Comparison of ENCODE assay signal across 8 cellular contexts in the genomic region with DNA sequence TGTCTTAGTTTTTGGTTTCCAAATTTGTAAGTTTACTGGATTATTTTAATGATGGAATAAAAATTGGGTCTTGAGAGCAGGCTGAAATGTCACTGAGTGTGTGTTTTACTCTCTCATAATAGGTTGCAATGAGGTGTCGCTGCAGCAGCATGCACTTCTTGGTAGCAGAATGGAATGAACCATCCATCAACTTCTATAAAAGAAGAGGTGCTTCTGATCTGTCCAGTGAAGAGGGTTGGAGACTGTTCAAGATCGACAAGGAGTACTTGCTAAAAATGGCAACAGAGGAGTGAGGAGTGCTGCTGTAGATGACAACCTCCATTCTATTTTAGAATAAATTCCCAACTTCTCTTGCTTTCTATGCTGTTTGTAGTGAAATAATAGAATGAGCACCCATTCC. TPM values are rescaled to one million over a fixed set of nuclear protein-coding genes. Genes with fewer than 3 reads are reported as not detected.
A peak's percentile ranks its signal among the peaks of the same experiment; 100 is the strongest.
DNase-seq lines count a peak whose midpoint lies in the region; ATAC-seq, FAIRE-seq and TF ChIP-seq lines count a peak whose summit lies in the region.

No MANE protein-coding gene starts in this region.

- no peaks in the 10 kb centered on the region for H3K27me3 Mint-ChIP-seq in activated CD4-positive, alpha-beta T cell treated with anti-CD3 and anti-CD28 coated beads for 36 hours
- no peaks in the 10 kb centered on the region for H3K27me3 Mint-ChIP-seq in astrocyte (ENCODE audit: low read depth, unreplicated experiment)

- H3K9ac ChIP-seq in astrocyte (ENCODE audit: low read length), result peak overlapping the region; percentile 94
- H3K9ac ChIP-seq in kidney (ENCODE audit: low read length in 2 of 2), result peak overlapping the region; percentile 3 to 87
- no peak overlapping the region for H3K9ac ChIP-seq in subcutaneous abdominal adipose tissue (ENCODE audit: low read length in 5 of 5)

- no peak for TF ChIP-seq CTCF in astrocyte (IDR thresholded peaks at IDR 0.05; ENCODE audit: insufficient read depth, low read depth, low read length)
- TF ChIP-seq CTCF in kidney (IDR thresholded peaks at IDR 0.05; ENCODE audit: borderline replicate concordance, extremely low read depth, insufficient read depth), result no peak

- peaks cover 4% of the 10 kb centered on the region for H3K4me1 ChIP-seq in astrocyte (ENCODE audit: insufficient read depth, low read length)
- H3K4me1 ChIP-seq in kidney (ENCODE audit: control insufficient read depth in 1 of 2, insufficient read depth in 1 of 2, low read depth in 1 of 2, low read length in 2 of 2), result peaks cover 0 to 5% of the 10 kb centered on the region in 2 donors
- peaks cover 7 to 16% (median 11%) of the 10 kb centered on the region in 5 donors for H3K4me1 ChIP-seq in subcutaneous abdominal adipose tissue (ENCODE audit: control insufficient read depth in 5 of 5, insufficient read depth in 5 of 5, low read length in 5 of 5)

- peaks cover 30% of the 10 kb centered on the region for H3K36me3 Mint-ChIP-seq in activated CD4-positive, alpha-beta T cell treated with anti-CD3 and anti-CD28 coated beads for 36 hours (ENCODE audit: low read depth)
- H3K36me3 Mint-ChIP-seq in astrocyte (ENCODE audit: low read depth, unreplicated experiment), result peaks cover 2% of the 10 kb centered on the region

- H3K4me3 Mint-ChIP-seq in activated CD4-positive, alpha-beta T cell treated with anti-CD3 and anti-CD28 coated beads for 36 hours, result peak overlapping the region; percentile 92
- H3K4me3 Mint-ChIP-seq in astrocyte (ENCODE audit: unreplicated experiment), result peak overlapping the region; percentile 92

- peak overlapping the region; percentile 81 for H3K4me2 ChIP-seq in astrocyte (ENCODE audit: low read length)

- no peaks in the 10 kb centered on the region for H3K9me3 Mint-ChIP-seq in activated CD4-positive, alpha-beta T cell treated with anti-CD3 and anti-CD28 coated beads for 36 hours (ENCODE audit: low read depth)
- peaks cover 2% of the 10 kb centered on the region for H3K9me3 Mint-ChIP-seq in astrocyte (ENCODE audit: unreplicated experiment)

- H3K27ac ChIP-seq in astrocyte (ENCODE audit: low read depth, low read length) (no peak overlapping the region), kidney (ENCODE audit: low read depth in 2 of 2, low read length in 2 of 2) (peak overlapping the region; percentile 57 to 88), subcutaneous abdominal adipose tissue (ENCODE audit: low read depth, low read length) (peak overlapping the region; percentile 92)

- CTCF ChIA-PET in activated CD4-positive, alpha-beta T cell treated with anti-CD3 and anti-CD28 coated beads for 36 hours (lab: Charles Lee), result no interaction called here

- FAIRE-seq in astrocyte (lab: Jason Lieb, UNC) (no peak), kidney (lab: Jason Lieb, UNC) (no peak)

- intact Hi-C loops in activated CD4-positive, alpha-beta T cell treated with anti-CD3 and anti-CD28 coated beads for 36 hours (cut with DNase I, micrococcal nuclease), result loop anchor here in 1 of 2 experiments (10.0 kb wide), 2 partner anchors 369 to 699 kb away; no protein-coding TSS in a partner anchor
- intact Hi-C loops in kidney (cut with DNase I), result loop anchor here (10.0 kb wide), 1 partner anchor 119 kb away; a partner anchor contains a TSS

- no peak overlapping the region for H2AFZ ChIP-seq in astrocyte (ENCODE audit: low read depth, low read length)

- peaks cover 22% of the 10 kb centered on the region for H3K79me2 ChIP-seq in astrocyte (ENCODE audit: insufficient read depth, low read length)

- peak overlapping the region; percentile 73 for H3K4me3 ChIP-seq in astrocyte (ENCODE audit: insufficient read depth, low read depth, low read length)
- peak overlapping the region; percentile 93 to 94 for H3K4me3 ChIP-seq in kidney (ENCODE audit: low read length in 2 of 2)
- peak overlapping the region; percentile 37 to 96 (median 88) for H3K4me3 ChIP-seq in subcutaneous abdominal adipose tissue (ENCODE audit: low read depth in 1 of 5, low read length in 5 of 5)

- H3K9me3 ChIP-seq in astrocyte (ENCODE audit: insufficient read depth, low read depth, low read length) (no peaks in the 10 kb centered on the region), kidney (ENCODE audit: control insufficient read depth in 1 of 2, low read length in 2 of 2) (no peaks in the 10 kb centered on the region), subcutaneous abdominal adipose tissue (ENCODE audit: control insufficient read depth in 5 of 5, low read length in 5 of 5) (no peaks in the 10 kb centered on the region)

- H3K36me3 ChIP-seq in astrocyte (ENCODE audit: insufficient read depth, low read length) (peaks cover 6% of the 10 kb centered on the region), kidney (ENCODE audit: control insufficient read depth in 1 of 2, insufficient read depth in 2 of 2, low read length in 2 of 2) (peaks cover 0 to 20% of the 10 kb centered on the region in 2 donors), subcutaneous abdominal adipose tissue (ENCODE audit: control insufficient read depth in 5 of 5, insufficient read depth in 5 of 5, low read length in 5 of 5) (peaks cover 0 to 14% (median 7%) of the 10 kb centered on the region in 5 donors)

- no peak for ATAC-seq in activated CD4-positive, alpha-beta T cell treated with anti-CD3 and anti-CD28 coated beads for 36 hours
- ATAC-seq in HG03378 (IDR thresholded peaks at IDR 0.05; ENCODE audit: unreplicated experiment), result no peak

- POLR2A ChIA-PET in activated CD4-positive, alpha-beta T cell treated with anti-CD3 and anti-CD28 coated beads for 36 hours (lab: Charles Lee), result no interaction called here

- H4K20me1 ChIP-seq in astrocyte (ENCODE audit: insufficient read depth, low read length), result peaks cover 22% of the 10 kb centered on the region

- no peak for DNase-seq in activated CD4-positive, alpha-beta T cell treated with anti-CD3 and anti-CD28 coated beads for 36 hours
- no peak for DNase-seq in activated CD4-positive, alpha-beta T cell treated with anti-CD3 and anti-CD28 coated beads, Interleukin-2, amount 50 U/mL, for 4 hours
- DNase-seq in astrocyte (ENCODE audit: low read depth) (no peak), kidney (no peak), NCI-H1930 (lab: John Stamatoyannopoulos, UW) (no peak), NCI-H187 (lab: John Stamatoyannopoulos, UW) (no peak)

- H3K27me3 ChIP-seq in astrocyte (ENCODE audit: insufficient read depth, low read length), result no peaks in the 10 kb centered on the region
- peaks cover 0 to 11% (median 0%) of the 10 kb centered on the region in 5 donors for H3K27me3 ChIP-seq in subcutaneous abdominal adipose tissue (ENCODE audit: control insufficient read depth in 5 of 5, insufficient read depth in 4 of 5, low read length in 5 of 5)

- peaks cover 25% of the 10 kb centered on the region for H3K4me1 Mint-ChIP-seq in activated CD4-positive, alpha-beta T cell treated with anti-CD3 and anti-CD28 coated beads for 36 hours
- peaks cover 7% of the 10 kb centered on the region for H3K4me1 Mint-ChIP-seq in astrocyte (ENCODE audit: low read depth, unreplicated experiment)

- H3K27ac Mint-ChIP-seq in activated CD4-positive, alpha-beta T cell treated with anti-CD3 and anti-CD28 coated beads for 36 hours, result peak overlapping the region; percentile 97
- H3K27ac Mint-ChIP-seq in astrocyte (ENCODE audit: unreplicated experiment), result peak overlapping the region; percentile 47

RNA-seq across cellular contexts. Expression of a gene that starts 2.6 kb away (rescaled TPM):
- total RNA-seq in activated CD4-positive, alpha-beta T cell treated with anti-CD3 and anti-CD28 coated beads for 36 hours, result 100 to 1,000 TPM; 148 to 166 TPM
- total RNA-seq in astrocyte (202 and 224 TPM in 2 replicates), kidney (417 TPM)
- polyA plus RNA-seq in kidney (ENCODE audit: insufficient read depth, low read depth, low replicate concordance), result 574 TPM

RNA-seq across cellular contexts. Expression of a gene that starts 42.5 kb away (rescaled TPM):
- total RNA-seq in activated CD4-positive, alpha-beta T cell treated with anti-CD3 and anti-CD28 coated beads for 36 hours, result 10 to 100 TPM; 31.7 to 39.9 TPM
- total RNA-seq in astrocyte (55.7 and 59.6 TPM in 2 replicates), kidney (42.7 TPM)
- 24.9 TPM for polyA plus RNA-seq in kidney (ENCODE audit: insufficient read depth, low read depth, low replicate concordance)

Comparison
In these comparisons a context has a peak if more than half of its experiments do, and no peak if none do; other contexts are left out.
1. H3K9ac ChIP-seq: peak in astrocyte (single experiment) and kidney (2 of 2); none in subcutaneous abdominal adipose tissue (0 of 5).
2. Peak in every context shown above with its lines, with median percentiles within 50 percentile points of each other: H3K4me3 ChIP-seq.